24 cellular contexts compared by ENCODE assay signal in genomic region chr18:3138274-3138975, GRCh38.
A peak's percentile ranks its signal among the peaks of the same experiment; 100 is the strongest.
DNase-seq lines count a peak whose midpoint lies in the region; ATAC-seq, FAIRE-seq and TF ChIP-seq lines count a peak whose summit lies in the region.
"Had no signal": no experiment of that assay in that cellular context is flagged by ENCODE, and none has a peak within 500 bp of the region (broad histone marks: within the 10 kb centered on the region; RNA-seq: fewer than 3 reads in every experiment).

No MANE protein-coding gene starts in this region.

- no peak overlapping the region for H3K18ac ChIP-seq in H1 (ENCODE audit: extremely low read depth, low read length)
- H3K18ac ChIP-seq in mesenchymal stem cell (ENCODE audit: low read depth in 1 of 2, low read length in 2 of 2), result no peak overlapping the region

- H3K27ac ChIP-seq in GM23338 (ENCODE audit: low read depth) (no peak overlapping the region), HEK293 (ENCODE audit: extremely low read depth, low read depth, low read length) (no peak overlapping the region), H1 (ENCODE audit: low read depth, low read length) (no peak overlapping the region), mesenchymal stem cell (ENCODE audit: low read length, poor library complexity, severe bottlenecking) (no peak overlapping the region)
- H3K27ac ChIP-seq: SJSA1 had no signal

- H3K56ac ChIP-seq in H1 (replicated peaks; ENCODE audit: insufficient read length, low read depth, low read length), result no peak overlapping the region

- no peak overlapping the region for H3K4me3 Mint-ChIP-seq in GM23338
- H3K4me3 Mint-ChIP-seq: CD4-positive, alpha-beta memory T cell had no signal

- no peak for TF ChIP-seq EP300 in H1 (IDR thresholded peaks at IDR 0.05; ENCODE audit: borderline replicate concordance in 1 of 2, low read depth in 2 of 2, low read length in 2 of 2)

- H4K91ac ChIP-seq in H1 (replicated peaks; ENCODE audit: insufficient read length, low read length), result no peak overlapping the region
- H4K91ac ChIP-seq in mesenchymal stem cell (ENCODE audit: low read length), result no peak overlapping the region

- H3K4me2 ChIP-seq in GM23338 (no peak overlapping the region), H1 (ENCODE audit: insufficient read depth in 1 of 2, low read depth in 2 of 2, low read length in 2 of 2) (no peak overlapping the region), mesenchymal stem cell (ENCODE audit: low read length, poor library complexity, severe bottlenecking) (no peak overlapping the region)

- TF ChIP-seq CTCF in GM23338 (conservative IDR thresholded peaks at IDR 0.05; ENCODE audit: low read depth in 2 of 2) (no peak), HEK293 (tag by site-specific recombination; IDR thresholded peaks at IDR 0.05) (no peak), H1 (IDR thresholded peaks at IDR 0.05; ENCODE audit: control extremely low read depth in 1 of 3, insufficient read depth in 1 of 3, low read depth in 1 of 3, low read length in 3 of 3) (no peak)

- H3K27me3 ChIP-seq in GM23338 (ENCODE audit: insufficient read depth) (no peaks in the 10 kb centered on the region), H1 (replicated peaks in 1 of 4; ENCODE audit: control insufficient read depth in 3 of 4, extremely low read depth in 1 of 4, insufficient read depth in 3 of 4, low read length in 3 of 4) (no peaks in the 10 kb centered on the region), mesenchymal stem cell (ENCODE audit: control insufficient read depth in 1 of 2, insufficient read depth in 1 of 2, low read length in 2 of 2) (no peaks in the 10 kb centered on the region)
- H3K27me3 ChIP-seq: MG63, SJSA1 had no signal

- H3K9me2 ChIP-seq in GM23338 (ENCODE audit: insufficient read depth), result peaks cover 7% of the 10 kb centered on the region; the same call in 1 of the 2 replicates

- no peak overlapping the region for H4K8ac ChIP-seq in H1 (ENCODE audit: extremely low read depth, insufficient read depth, low read length)
- H4K8ac ChIP-seq in mesenchymal stem cell (ENCODE audit: low read length), result peak overlapping the region; percentile 7

- no peaks in the 10 kb centered on the region for H3F3A ChIP-seq in GM23338 (replicated peaks; ENCODE audit: low read depth)

- H4K5ac ChIP-seq in H1 (ENCODE audit: insufficient read length, low read depth, low read length), result no peak overlapping the region

- H3K4me3 ChIP-seq in GM23338 (no peak overlapping the region), HEK293 (ENCODE audit: low read depth, low read length) (no peak overlapping the region), H1 (ENCODE audit: extremely low read depth in 1 of 4, insufficient read depth in 2 of 4, low read depth in 3 of 4, low read length in 4 of 4) (no peak overlapping the region), mesenchymal stem cell (ENCODE audit: insufficient read depth in 1 of 2, low read depth in 1 of 2, low read length in 2 of 2) (no peak overlapping the region)
- H3K4me3 ChIP-seq: MG63, SJSA1 had no signal

- no peaks in the 10 kb centered on the region for H3K79me1 ChIP-seq in H1 (ENCODE audit: low read depth, low read length)
- H3K79me1 ChIP-seq in mesenchymal stem cell (replicated peaks; ENCODE audit: low read length, poor library complexity, severe bottlenecking), result no peaks in the 10 kb centered on the region

- no peak for TF ChIP-seq POLR2A in H1 (IDR thresholded peaks at IDR 0.05; ENCODE audit: control extremely low read depth in 1 of 2, low read depth in 2 of 2, low read length in 2 of 2)

- no peak for DNase-seq in GM23338 (ENCODE audit: low spot score)
- no peak for DNase-seq in H1 (ENCODE audit: low read depth in 1 of 2, low spot score in 2 of 2)
- no peak for DNase-seq in mesenchymal stem cell
- DNase-seq in posterior vena cava (ENCODE audit: low spot score), result no peak
- DNase-seq in DMS79 treated with DMSO at 0.1 percent for 48 hours (lab: John Stamatoyannopoulos, UW), result no peak
- no peak for DNase-seq in HPDE6-E6E7 (ENCODE audit: extremely low spot score)
- DNase-seq: C1 segment of cervical spinal cord; CD4-positive, alpha-beta memory T cell; COR-L47; DMS53; GOT3; MG63; NCI-H1105 treated with DMSO at 0.1 percent for 48 hours; NCI-H146; NCI-H2029; NCI-H446; NCI-H524 treated with DMSO at 0.1 percent for 48 hours; NCI-H774; PC-3 had no signal

- ATAC-seq in GM23338, result no peak
- ATAC-seq: HCT116, HepG2, PC-3 had no signal

- H3K79me2 ChIP-seq in GM23338 (replicated peaks; ENCODE audit: insufficient read depth), result no peaks in the 10 kb centered on the region
- H3K79me2 ChIP-seq in H1 (ENCODE audit: control insufficient read depth in 1 of 2, insufficient read depth in 2 of 2, low read length in 2 of 2), result no peaks in the 10 kb centered on the region

- no peaks in the 10 kb centered on the region for H3K23me2 ChIP-seq in H1 (ENCODE audit: low read depth, low read length)

- CTCF ChIA-PET in HEK293 (lab: Yijun Ruan, JAX), result interaction anchor here (0.6 to 3.6 kb wide), 4 partner anchors 9 to 142 kb away, joined by 5 to 21 read pairs (median 6); no protein-coding TSS in a partner anchor
- CTCF ChIA-PET in H1 (lab: Charles Lee; ENCODE audit: partially characterized antibody), result interaction anchor here (0.9 to 2.4 kb wide), 5 partner anchors 9 to 190 kb away, joined by 3 to 14 read pairs (median 4); no protein-coding TSS in a partner anchor

- H3K9ac ChIP-seq in H1 (replicated peaks in 1 of 4; ENCODE audit: extremely low read depth in 1 of 4, low read depth in 3 of 4, low read length in 3 of 4) (no peak overlapping the region), mesenchymal stem cell (ENCODE audit: low read length) (no peak overlapping the region)

- H2AK5ac ChIP-seq in H1 (ENCODE audit: low read depth, low read length) (no peak overlapping the region), mesenchymal stem cell (ENCODE audit: low read length, severe bottlenecking) (no peak overlapping the region)

- H3K23ac ChIP-seq in H1 (ENCODE audit: insufficient read length) (no peak overlapping the region), mesenchymal stem cell (ENCODE audit: low read length in 2 of 2) (no peak overlapping the region)

- H3K14ac ChIP-seq in H1 (ENCODE audit: insufficient read length) (no peak overlapping the region), mesenchymal stem cell (ENCODE audit: low read length in 2 of 2) (no peak overlapping the region)

- H3K9me3 Mint-ChIP-seq in GM23338, result peaks cover 8% of the 10 kb centered on the region; the same call in 1 of the 3 replicates

- H2AFZ ChIP-seq in GM23338 (0 out of 2 replicates have a peak overlapping the region, but pooled peaks have one; percentile 24), H1 (ENCODE audit: low read length) (0 out of 2 replicates have a peak overlapping the region, but pooled peaks have one; percentile 52), mesenchymal stem cell (ENCODE audit: low read depth, low read length) (no peak overlapping the region)

- H3K27ac Mint-ChIP-seq in GM23338, result no peak overlapping the region
- H3K27ac Mint-ChIP-seq: CD4-positive, alpha-beta memory T cell had no signal

- H3K4ac ChIP-seq in H1 (replicated peaks; ENCODE audit: insufficient read length, low read depth, low read length) (no peak overlapping the region), mesenchymal stem cell (ENCODE audit: low read depth in 1 of 2, low read length in 2 of 2) (no peak overlapping the region)

- no peaks in the 10 kb centered on the region; the same call in 2 of the 3 replicates for H3K36me3 Mint-ChIP-seq in GM23338 (ENCODE audit: low read depth)

- no peaks in the 10 kb centered on the region for H4K20me1 ChIP-seq in GM23338 (replicated peaks; ENCODE audit: insufficient read depth)
- H4K20me1 ChIP-seq in H1 (replicated peaks in 1 of 2; ENCODE audit: control insufficient read depth in 1 of 2, insufficient read depth in 2 of 2, low read length in 2 of 2), result no peaks in the 10 kb centered on the region

- H3K36me3 ChIP-seq in GM23338 (ENCODE audit: insufficient read depth) (no peaks in the 10 kb centered on the region), HEK293 (ENCODE audit: control insufficient read depth in 2 of 2, insufficient read depth in 1 of 2, low read length in 2 of 2) (no peaks in the 10 kb centered on the region), H1 (ENCODE audit: control insufficient read depth in 2 of 4, insufficient read depth in 4 of 4, low read length in 3 of 4) (no peaks in the 10 kb centered on the region), mesenchymal stem cell (ENCODE audit: control insufficient read depth in 1 of 2, insufficient read depth in 2 of 2, low read depth in 1 of 2, low read length in 2 of 2) (no peaks in the 10 kb centered on the region)
- H3K36me3 ChIP-seq: MG63, SJSA1 had no signal

- H3K4me1 ChIP-seq in GM23338 (ENCODE audit: insufficient read depth) (no peaks in the 10 kb centered on the region), HEK293 (ENCODE audit: control insufficient read depth, insufficient read depth, low read length) (no peaks in the 10 kb centered on the region), H1 (replicated peaks in 1 of 4; ENCODE audit: control insufficient read depth in 3 of 4, insufficient read depth in 4 of 4, low read length in 3 of 4) (no peaks in the 10 kb centered on the region), mesenchymal stem cell (ENCODE audit: control insufficient read depth, insufficient read depth, low read depth, low read length) (no peaks in the 10 kb centered on the region)
- H3K4me1 ChIP-seq: SJSA1 had no signal

- H3K4me1 Mint-ChIP-seq in GM23338, result no peaks in the 10 kb centered on the region; the same call in 2 of the 3 replicates
- H3K4me1 Mint-ChIP-seq: CD4-positive, alpha-beta memory T cell had no signal

- H3K27me3 Mint-ChIP-seq in GM23338 (ENCODE audit: insufficient read depth, low read depth, poor library complexity), result no peaks in the 10 kb centered on the region

- H2BK5ac ChIP-seq in H1 (ENCODE audit: low read depth, low read length), result no peak overlapping the region
- H2BK5ac ChIP-seq in mesenchymal stem cell (ENCODE audit: low read depth, low read length, poor library complexity, severe bottlenecking), result no peak overlapping the region

- H2BK15ac ChIP-seq in H1 (ENCODE audit: low read length) (no peak overlapping the region), mesenchymal stem cell (ENCODE audit: low read depth, poor library complexity, severe bottlenecking) (no peak overlapping the region)

- no peaks in the 10 kb centered on the region for H3K9me3 ChIP-seq in HEK293 (ENCODE audit: control insufficient read depth, insufficient read depth, low read depth, low read length)
- H3K9me3 ChIP-seq in H1 (ENCODE audit: insufficient read depth in 2 of 2, low read depth in 1 of 2, low read length in 1 of 2), result 0 out of 4 replicates have a peak, but pooled peaks cover 0 to 4% of the 10 kb centered on the region in 2 experiments
- peaks cover 2% of the 10 kb centered on the region for H3K9me3 ChIP-seq in mesenchymal stem cell (ENCODE audit: control insufficient read depth, low read length)
- H3K9me3 ChIP-seq: MG63, SJSA1 had no signal

- FAIRE-seq in H1 (lab: Jason Lieb, UNC), result no peak
- FAIRE-seq: G401.6, HepG2 had no signal

- no peak overlapping the region for H2BK120ac ChIP-seq in H1 (replicated peaks; ENCODE audit: low read depth, low read length)
- H2BK120ac ChIP-seq in mesenchymal stem cell (ENCODE audit: low read depth, low read length), result no peak overlapping the region

- WGBS in H1 (ENCODE audit: extremely low coverage in 1 of 2, insufficient coverage in 1 of 2, insufficient read length in 1 of 2, insufficient replicate concordance in 2 of 2, low coverage in 1 of 2, low lambda C conversion rate in 2 of 2, missing lambda C conversion rate in 1 of 2), 2 experiments, result 85% methylated on average over 11 of the region's 11 CpGs; no CpG with 5 or more reads in 1 of the 2 experiments
- WGBS in mesenchymal stem cell, result 87% methylated on average over 10 of the region's 11 CpGs

- TF ChIP-seq RAD21 in H1 (IDR thresholded peaks at IDR 0.05 in 1 of 2, conservative IDR thresholded peaks at IDR 0.05 in 1 of 2; ENCODE audit: low read depth in 2 of 2, low read length in 2 of 2), result no peak

- H2BK12ac ChIP-seq in H1 (ENCODE audit: low read depth, low read length), result no peak overlapping the region
- no peak overlapping the region for H2BK12ac ChIP-seq in mesenchymal stem cell (ENCODE audit: low read length in 2 of 2)

- intact Hi-C loops in posterior vena cava (cut with DNase I), result no loop called here

- POLR2A ChIA-PET in HEK293 (lab: Yijun Ruan, JAX) (no interaction called here), H1 (lab: Charles Lee; ENCODE audit: partially characterized antibody) (interaction anchor here (0.9 kb wide), 1 partner anchor 16 kb away, joined by 3 read pairs; no protein-coding TSS in a partner anchor)

- no peak overlapping the region for H2BK20ac ChIP-seq in H1 (ENCODE audit: low read length)
